19 cellular contexts compared by ENCODE assay signal in the genomic region with DNA sequence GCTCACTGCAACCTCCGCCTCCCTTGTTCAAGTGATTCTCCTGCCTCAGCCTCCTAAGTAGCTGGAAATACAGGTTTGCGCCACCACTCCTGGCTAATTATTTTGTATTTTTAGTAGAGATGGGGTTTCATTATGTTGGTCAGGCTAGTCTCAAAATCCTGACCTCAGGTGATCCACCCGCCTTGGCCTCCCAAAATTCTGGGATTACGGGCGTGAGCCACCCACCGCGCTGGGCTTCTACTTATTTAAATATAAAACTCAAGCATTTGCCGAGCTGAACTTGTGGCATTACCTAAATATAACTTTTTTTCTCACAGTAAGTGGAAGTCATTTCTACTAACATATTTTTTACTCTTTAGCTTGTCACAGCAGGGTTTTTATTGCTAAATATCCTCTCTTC.
"Had no signal": no experiment of that assay in that cellular context is flagged by ENCODE, and none has a peak within 500 bp of the region (broad histone marks: within the 10 kb centered on the region; RNA-seq: fewer than 3 reads in every experiment).

No MANE protein-coding gene starts in this region.

- DNase-seq: colonic mucosa; cortex of kidney; dermis blood vessel endothelial cell; dorsolateral prefrontal cortex; effector CD4-positive, alpha-beta T cell; effector CD8-positive, alpha-beta T cell; effector memory CD4-positive, alpha-beta T cell; effector memory CD8-positive, alpha-beta T cell; endodermal cell; erythroblast; esophagus squamous epithelium; foreskin fibroblast; foreskin keratinocyte; foreskin melanocyte; gastrocnemius medialis; glutamatergic neuron; head of caudate nucleus; heart left ventricle; heart right ventricle had no signal
